In genomic region chr17:64778102-64778366, GRCh38 we compare ENCODE assay signal across 9 cellular contexts.
A peak's percentile ranks its signal among the peaks of the same experiment; 100 is the strongest.
DNase-seq lines count a peak whose midpoint lies in the region; ATAC-seq and TF ChIP-seq lines count a peak whose summit lies in the region.
"Had no signal": no experiment of that assay in that cellular context is flagged by ENCODE, and none has a peak within 500 bp of the region (broad histone marks: within the 10 kb centered on the region; RNA-seq: fewer than 3 reads in every experiment).

No MANE protein-coding gene starts in this region.

- no peak for ATAC-seq in activated T-cell treated with anti-CD3 and anti-CD28 coated beads, Interleukin-2, amount 50 U/mL, for 72 hours (replicated peaks in 1 of 2)
- ATAC-seq in thoracic aorta (ENCODE audit: insufficient number of reproducible peaks, low FRiP score, low read depth): no peak
- ATAC-seq in HG02981 (IDR thresholded peaks at IDR 0.05; ENCODE audit: unreplicated experiment): no peak
- ATAC-seq: gastroesophageal sphincter had no signal

- H3K4me1 ChIP-seq in mesodermal cell (ENCODE audit: control insufficient read depth, insufficient read depth, low read length, poor library complexity, severe bottlenecking) (peaks cover 50% of the 10 kb centered on the region), thoracic aorta (ENCODE audit: control insufficient read depth in 1 of 2, low read depth in 2 of 2) (peaks cover 45 to 57% of the 10 kb centered on the region in 2 donors)

- H3K9me3 Mint-ChIP-seq in activated T-cell treated with anti-CD3 and anti-CD28 coated beads, Interleukin-2, amount 50 U/mL, for 72 hours: no peaks in the 10 kb centered on the region
- H3K9me3 Mint-ChIP-seq in activated T-cell treated with anti-CD3 and anti-CD28 coated beads, Interleukin-2, amount 50 U/mL, for 24 hours: no peaks in the 10 kb centered on the region
- peaks cover 0 to 2% (median 0%) of the 10 kb centered on the region in 5 experiments for H3K9me3 Mint-ChIP-seq in brain

- TF ChIP-seq CTCF in brain (conservative IDR thresholded peaks at IDR 0.05): no peak
- TF ChIP-seq CTCF in thoracic aorta (IDR thresholded peaks at IDR 0.05): no peak

- H3K27ac Mint-ChIP-seq in activated T-cell treated with anti-CD3 and anti-CD28 coated beads, Interleukin-2, amount 50 U/mL, for 72 hours: no peak overlapping the region
- no peak overlapping the region for H3K27ac Mint-ChIP-seq in activated T-cell treated with anti-CD3 and anti-CD28 coated beads, Interleukin-2, amount 50 U/mL, for 24 hours
- H3K27ac Mint-ChIP-seq in brain: peak overlapping the region in 3 of 5 experiments; percentile 73 to 82 (median 79)

- WGBS in mesodermal cell (ENCODE audit: insufficient coverage in 2 of 2), 2 experiments: 4 to 13% methylated on average over 12 of the region's 16 CpGs

- no peak overlapping the region for H3K27ac ChIP-seq in mesodermal cell (ENCODE audit: low read depth, low read length, severe bottlenecking)
- no peak overlapping the region for H3K27ac ChIP-seq in thoracic aorta

- H3K4me3 Mint-ChIP-seq in activated T-cell treated with anti-CD3 and anti-CD28 coated beads, Interleukin-2, amount 50 U/mL, for 72 hours: peak overlapping the region; percentile 22 to 61
- no peak overlapping the region for H3K4me3 Mint-ChIP-seq in activated T-cell treated with anti-CD3 and anti-CD28 coated beads, Interleukin-2, amount 50 U/mL, for 24 hours
- peak overlapping the region; percentile 79 to 86 (median 84) for H3K4me3 Mint-ChIP-seq in brain

- H3K27me3 Mint-ChIP-seq in activated T-cell treated with anti-CD3 and anti-CD28 coated beads, Interleukin-2, amount 50 U/mL, for 72 hours (ENCODE audit: low read depth): peaks cover 9% of the 10 kb centered on the region
- peaks cover 24% of the 10 kb centered on the region for H3K27me3 Mint-ChIP-seq in activated T-cell treated with anti-CD3 and anti-CD28 coated beads, Interleukin-2, amount 50 U/mL, for 24 hours
- H3K27me3 Mint-ChIP-seq in brain: peaks cover 62% of the 10 kb centered on the region

- H3K9me3 ChIP-seq in mesodermal cell (ENCODE audit: control insufficient read depth, low read length): no peaks in the 10 kb centered on the region
- no peaks in the 10 kb centered on the region for H3K9me3 ChIP-seq in thoracic aorta
- H3K9me3 ChIP-seq: gastroesophageal sphincter had no signal

- intact Hi-C loops in head of caudate nucleus (cut with DNase I): no loop called here

- no peak for DNase-seq in activated T-cell treated with anti-CD3 and anti-CD28 coated beads, Interleukin-2, amount 50 U/mL, for 72 hours
- no peak for DNase-seq in activated T-cell treated with anti-CD3 and anti-CD28 coated beads, Interleukin-2, amount 50 U/mL, for 24 hours
- DNase-seq in thoracic aorta (ENCODE audit: low spot score): no peak
- no peak for DNase-seq in head of caudate nucleus
- no peak for DNase-seq in NCI-H1417 treated with DMSO at 0.1 percent for 48 hours (lab: John Stamatoyannopoulos, UW)

- no peaks in the 10 kb centered on the region for H3K36me3 Mint-ChIP-seq in activated T-cell treated with anti-CD3 and anti-CD28 coated beads, Interleukin-2, amount 50 U/mL, for 72 hours (ENCODE audit: insufficient read depth in 2 of 2)
- peaks cover 2% of the 10 kb centered on the region for H3K36me3 Mint-ChIP-seq in activated T-cell treated with anti-CD3 and anti-CD28 coated beads, Interleukin-2, amount 50 U/mL, for 24 hours (ENCODE audit: low read depth)
- H3K36me3 Mint-ChIP-seq in brain: peaks cover 8% of the 10 kb centered on the region

- H3K4me1 Mint-ChIP-seq in activated T-cell treated with anti-CD3 and anti-CD28 coated beads, Interleukin-2, amount 50 U/mL, for 72 hours (ENCODE audit: low read depth): peaks cover 21% of the 10 kb centered on the region
- H3K4me1 Mint-ChIP-seq in activated T-cell treated with anti-CD3 and anti-CD28 coated beads, Interleukin-2, amount 50 U/mL, for 24 hours (ENCODE audit: low read depth): peaks cover 42% of the 10 kb centered on the region
- H3K4me1 Mint-ChIP-seq in brain: peaks cover 44% of the 10 kb centered on the region

- H3K36me3 ChIP-seq in mesodermal cell (ENCODE audit: control insufficient read depth, insufficient read depth, low read length) (no peaks in the 10 kb centered on the region), thoracic aorta (no peaks in the 10 kb centered on the region)

- H3K4me3 ChIP-seq in mesodermal cell (ENCODE audit: extremely low read depth, insufficient read depth, low read length, poor library complexity, severe bottlenecking): peak overlapping the region; percentile 26
- peak overlapping the region; percentile 65 for H3K4me3 ChIP-seq in thoracic aorta

- no peaks in the 10 kb centered on the region for H3K27me3 ChIP-seq in thoracic aorta (replicated peaks; ENCODE audit: insufficient read depth)

Comparison
In these comparisons a context has a peak if more than half of its experiments do, and no peak if none do; other contexts are left out.
1. H3K27ac Mint-ChIP-seq: peak in brain (3 of 5); none in activated T-cell treated with anti-CD3 and anti-CD28 coated beads, Interleukin-2, amount 50 U/mL, for 72 hours (single experiment) and activated T-cell treated with anti-CD3 and anti-CD28 coated beads, Interleukin-2, amount 50 U/mL, for 24 hours (single experiment).